Comparison of ENCODE assay signal across 8 cellular contexts in the genomic region with DNA sequence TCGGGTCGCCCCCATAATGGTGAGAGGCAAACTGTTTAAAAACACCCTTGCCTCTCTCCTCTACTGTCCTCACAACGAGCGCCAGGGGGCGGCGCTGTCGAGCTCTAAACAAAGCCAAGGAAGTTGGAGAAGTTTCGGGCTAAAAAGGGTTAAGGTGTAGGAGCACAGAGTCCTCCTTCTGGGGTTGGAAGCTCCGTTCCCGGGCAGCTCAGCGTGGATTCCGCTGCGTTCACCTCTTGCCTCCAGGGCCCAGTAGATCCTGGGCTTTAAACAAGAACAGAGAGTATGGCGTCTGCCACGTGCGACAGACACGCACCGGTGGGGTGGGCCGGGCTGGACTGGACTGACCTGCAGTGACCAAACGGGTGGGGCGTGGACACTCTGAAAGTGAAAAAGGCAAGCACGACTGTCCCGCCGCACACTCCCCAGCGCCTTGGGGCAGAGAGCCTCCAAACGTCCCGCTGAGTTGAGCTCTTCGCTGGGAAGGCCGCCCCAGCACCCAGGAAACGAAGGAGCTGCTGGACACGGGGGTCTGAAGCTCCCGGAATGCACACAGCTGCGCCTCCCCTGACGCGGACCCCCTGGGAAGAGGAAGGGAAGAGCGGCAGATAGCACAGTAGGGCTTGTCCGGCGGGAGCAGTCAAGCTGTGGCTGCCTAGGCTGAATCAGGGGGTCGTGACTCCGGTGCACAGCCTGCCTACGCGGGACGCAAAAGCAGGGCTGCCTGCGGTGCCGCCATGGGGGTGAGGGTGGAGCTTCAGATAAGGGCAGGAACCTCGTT. TPM values are rescaled to one million over a fixed set of nuclear protein-coding genes. Genes with fewer than 3 reads are reported as not detected.
DNase-seq lines count a peak whose midpoint lies in the region; ATAC-seq and TF ChIP-seq lines count a peak whose summit lies in the region.

No MANE protein-coding gene starts in this region.

- peaks cover 62% of the 10 kb centered on the region for H3K27me3 Mint-ChIP-seq in activated T-cell treated with anti-CD3 and anti-CD28 coated beads, Interleukin-2, amount 50 U/mL, for 24 hours
- peaks cover 19% of the 10 kb centered on the region for H3K27me3 Mint-ChIP-seq in endothelial cell (ENCODE audit: unreplicated experiment)

- ATAC-seq in lung (ENCODE audit: insufficient read depth, low FRiP score) (peak; percentile 42), HG03469 (IDR thresholded peaks at IDR 0.05; ENCODE audit: unreplicated experiment) (no peak), HG02981 (IDR thresholded peaks at IDR 0.05; ENCODE audit: unreplicated experiment) (no peak)

- H3K36me3 Mint-ChIP-seq in activated T-cell treated with anti-CD3 and anti-CD28 coated beads, Interleukin-2, amount 50 U/mL, for 24 hours (ENCODE audit: low read depth), result no peaks in the 10 kb centered on the region
- H3K36me3 Mint-ChIP-seq in endothelial cell (ENCODE audit: low read depth, unreplicated experiment), result peaks cover 7% of the 10 kb centered on the region

- POLR2A ChIA-PET in RWPE1 (lab: Yijun Ruan, JAX; ENCODE audit: low non-redundant PET), result no interaction called here

- CTCF ChIA-PET in RWPE1 (lab: Yijun Ruan, JAX), result interaction anchor here (0.6 to 3.9 kb wide), 15 partner anchors 9 to 891 kb away, joined by 3 to 17 read pairs (median 3); no protein-coding TSS in a partner anchor

- H3K4me1 Mint-ChIP-seq in activated T-cell treated with anti-CD3 and anti-CD28 coated beads, Interleukin-2, amount 50 U/mL, for 24 hours (ENCODE audit: low read depth), result peaks cover 2% of the 10 kb centered on the region
- peaks cover 37% of the 10 kb centered on the region for H3K4me1 Mint-ChIP-seq in endothelial cell (ENCODE audit: unreplicated experiment)

- 6 to 11% methylated on average over 46 of the region's 46 CpGs for WGBS in lung, 2 donors
- WGBS in suprapubic skin, result 20% methylated on average over 29 of the region's 46 CpGs

- peak overlapping the region; percentile 93 for H3K27ac ChIP-seq in RWPE1
- H3K27ac ChIP-seq in lung (ENCODE audit: low read depth in 1 of 2, low read length in 1 of 2), result peak overlapping the region; percentile 43 to 63
- peak overlapping the region; percentile 95 for H3K27ac ChIP-seq in suprapubic skin

- H3K27me3 ChIP-seq in lung (ENCODE audit: control insufficient read depth, insufficient read depth), result no peaks in the 10 kb centered on the region
- peaks cover 25% of the 10 kb centered on the region for H3K27me3 ChIP-seq in suprapubic skin

- no peak for TF ChIP-seq POLR2A in suprapubic skin (IDR thresholded peaks at IDR 0.05)

- H3K27ac Mint-ChIP-seq in activated T-cell treated with anti-CD3 and anti-CD28 coated beads, Interleukin-2, amount 50 U/mL, for 24 hours, result no peak overlapping the region
- H3K27ac Mint-ChIP-seq in endothelial cell (ENCODE audit: unreplicated experiment), result peak overlapping the region; percentile 98

- H3K9me3 ChIP-seq in lung (ENCODE audit: control insufficient read depth in 2 of 2, insufficient read depth in 1 of 2, low read length in 1 of 2), result no peaks in the 10 kb centered on the region
- no peaks in the 10 kb centered on the region for H3K9me3 ChIP-seq in suprapubic skin

- H3K36me3 ChIP-seq in lung (ENCODE audit: control insufficient read depth in 2 of 2, insufficient read depth in 2 of 2, low read length in 2 of 2) (no peaks in the 10 kb centered on the region), suprapubic skin (no peaks in the 10 kb centered on the region)

- peaks cover 2% of the 10 kb centered on the region for H3K9me3 Mint-ChIP-seq in activated T-cell treated with anti-CD3 and anti-CD28 coated beads, Interleukin-2, amount 50 U/mL, for 24 hours
- H3K9me3 Mint-ChIP-seq in endothelial cell (ENCODE audit: unreplicated experiment), result peaks cover 4% of the 10 kb centered on the region

- TF ChIP-seq CTCF in RWPE1 (conservative IDR thresholded peaks at IDR 0.05; ENCODE audit: low read depth), result peak; percentile 77
- TF ChIP-seq CTCF in endothelial cell (IDR thresholded peaks at IDR 0.05; ENCODE audit: unreplicated experiment), result peak; percentile 94
- peak; percentile 32 for TF ChIP-seq CTCF in lung (IDR thresholded peaks at IDR 0.05; ENCODE audit: control extremely low read depth, extremely low read depth)
- peak; percentile 61 to 63 for TF ChIP-seq CTCF in suprapubic skin (IDR thresholded peaks at IDR 0.05)

- H3K4me3 Mint-ChIP-seq in activated T-cell treated with anti-CD3 and anti-CD28 coated beads, Interleukin-2, amount 50 U/mL, for 24 hours, result no peak overlapping the region
- H3K4me3 Mint-ChIP-seq in endothelial cell (ENCODE audit: unreplicated experiment), result peak overlapping the region; percentile 95

- H3K4me3 ChIP-seq in lung, result peak overlapping the region; percentile 39
- peak overlapping the region; percentile 69 for H3K4me3 ChIP-seq in suprapubic skin

- DNase-seq in activated T-cell treated with anti-CD3 and anti-CD28 coated beads, Interleukin-2, amount 50 U/mL, for 24 hours, result peak; percentile 38
- no peak for DNase-seq in activated T-cell treated with anti-CD3 and anti-CD28 coated beads for 4 hours
- peak; percentile 57 for DNase-seq in RWPE1 (ENCODE audit: low spot score)
- peak; percentile 97 for DNase-seq in endothelial cell (ENCODE audit: low spot score)
- DNase-seq in lung (ENCODE audit: low spot score), result peak; percentile 83
- DNase-seq in suprapubic skin (ENCODE audit: low spot score in 2 of 2), result peak; percentile 87

- no peak for TF ChIP-seq EP300 in suprapubic skin (IDR thresholded peaks at IDR 0.05)

- H3K4me1 ChIP-seq in lung (ENCODE audit: control insufficient read depth in 2 of 2, insufficient read depth in 2 of 2, low read length in 2 of 2) (peaks cover 0 to 26% of the 10 kb centered on the region in 2 donors), suprapubic skin (peaks cover 61% of the 10 kb centered on the region)

RNA-seq across cellular contexts. Expression of a gene that starts 1.6 kb away (rescaled TPM):
- total RNA-seq in endothelial cell (ENCODE audit: unreplicated experiment), result 90.4 TPM
- 100 to 1,000 TPM in 1 of 2 donors, 10 to 100 TPM in 1; 73.3 to 101 TPM for total RNA-seq in lung
- polyA plus RNA-seq in lung, result 10 to 100 TPM; 23.6 to 49.5 TPM
- 100 to 1,000 TPM in 3 of 4 donors, 10 to 100 TPM in 1; 39.7 to 329 (median 241) TPM for total RNA-seq in suprapubic skin

RNA-seq across cellular contexts. Expression of a gene that starts 15.9 kb away (rescaled TPM):
- total RNA-seq in endothelial cell (ENCODE audit: unreplicated experiment), result not detected
- total RNA-seq in lung, result not detected
- polyA plus RNA-seq in lung, result under 1 TPM in 1 of 2 donors, not detected in 1; 0.06 TPM
- total RNA-seq in suprapubic skin, result not detected

RNA-seq across cellular contexts. Expression of a gene that starts 35.1 kb away (rescaled TPM):
- total RNA-seq in endothelial cell (ENCODE audit: unreplicated experiment) (139 TPM), lung (100 to 1,000 TPM; 133 to 239 TPM), suprapubic skin (10 to 100 TPM in 3 of 4 donors, 1 to 10 TPM in 1; 8.1 to 25.1 (median 16.2) TPM)
- 100 to 1,000 TPM in 1 of 2 donors, 10 to 100 TPM in 1; 17.9 to 119 TPM for polyA plus RNA-seq in lung

Comparison
In these comparisons a context has a peak if more than half of its experiments do, and no peak if none do; other contexts are left out.
1. CTCF ChIP-seq: peak in every context shown above with its lines; median percentile 94 in endothelial cell; 77 in RWPE1; 62 in suprapubic skin; 32 in lung.